Comparison of ENCODE assay signal across 1 cellular context in genomic region chr15:88987951-88988671, GRCh38.
TF ChIP-seq lines count a peak whose summit lies in the region.

No MANE protein-coding gene starts in this region.

TF ChIP-seq in K562, 482 proteins besides CTCF, POLR2A, EP300 and RAD21 (continued from another document and continues in another):
- TF ChIP-seq ZNF318 (IDR thresholded peaks at IDR 0.05; ENCODE audit: borderline replicate concordance in 1 of 2, low read depth in 1 of 2) (no peak), ZNF668 (CRISPR knock-in tag; IDR thresholded peaks at IDR 0.05) (no peak), ARID3A (IDR thresholded peaks at IDR 0.05; ENCODE audit: borderline replicate concordance, low read depth, low read length) (no peak), HNRNPLL (IDR thresholded peaks at IDR 0.05; ENCODE audit: low read depth, low read length, poor library complexity, severe bottlenecking) (no peak), TCFL5 (CRISPR knock-in tag; conservative IDR thresholded peaks at IDR 0.05) (no peak), ARID1B (IDR thresholded peaks at IDR 0.05) (peak; percentile 79), GTF3C2 (IDR thresholded peaks at IDR 0.05; ENCODE audit: borderline replicate concordance, extremely low read depth, insufficient read length) (no peak), JUND (IDR thresholded peaks at IDR 0.05; ENCODE audit: borderline replicate concordance, low read depth, low read length) (no peak), JUND (tag; IDR thresholded peaks at IDR 0.05; ENCODE audit: borderline replicate concordance, low read depth, low read length) (peak; percentile 10; the same call in 1 of the 3 replicates), CC2D1A (IDR thresholded peaks at IDR 0.05) (no peak), NR2C1 (IDR thresholded peaks at IDR 0.05) (no peak; the same call in 1 of the 2 replicates), NR2C1 (tag; IDR thresholded peaks at IDR 0.05) (0 out of 2 replicates have a peak, but pooled peaks have one; percentile 33), C11orf30 (IDR thresholded peaks at IDR 0.05; ENCODE audit: low read depth) (peak; percentile 63), CHD4 (IDR thresholded peaks at IDR 0.05; ENCODE audit: insufficient read depth, insufficient replicate concordance, low read depth, low read length, poor library complexity, severe bottlenecking) (no peak), XRCC3 (IDR thresholded peaks at IDR 0.05) (no peak)
- TF ChIP-seq, protein P1, sequence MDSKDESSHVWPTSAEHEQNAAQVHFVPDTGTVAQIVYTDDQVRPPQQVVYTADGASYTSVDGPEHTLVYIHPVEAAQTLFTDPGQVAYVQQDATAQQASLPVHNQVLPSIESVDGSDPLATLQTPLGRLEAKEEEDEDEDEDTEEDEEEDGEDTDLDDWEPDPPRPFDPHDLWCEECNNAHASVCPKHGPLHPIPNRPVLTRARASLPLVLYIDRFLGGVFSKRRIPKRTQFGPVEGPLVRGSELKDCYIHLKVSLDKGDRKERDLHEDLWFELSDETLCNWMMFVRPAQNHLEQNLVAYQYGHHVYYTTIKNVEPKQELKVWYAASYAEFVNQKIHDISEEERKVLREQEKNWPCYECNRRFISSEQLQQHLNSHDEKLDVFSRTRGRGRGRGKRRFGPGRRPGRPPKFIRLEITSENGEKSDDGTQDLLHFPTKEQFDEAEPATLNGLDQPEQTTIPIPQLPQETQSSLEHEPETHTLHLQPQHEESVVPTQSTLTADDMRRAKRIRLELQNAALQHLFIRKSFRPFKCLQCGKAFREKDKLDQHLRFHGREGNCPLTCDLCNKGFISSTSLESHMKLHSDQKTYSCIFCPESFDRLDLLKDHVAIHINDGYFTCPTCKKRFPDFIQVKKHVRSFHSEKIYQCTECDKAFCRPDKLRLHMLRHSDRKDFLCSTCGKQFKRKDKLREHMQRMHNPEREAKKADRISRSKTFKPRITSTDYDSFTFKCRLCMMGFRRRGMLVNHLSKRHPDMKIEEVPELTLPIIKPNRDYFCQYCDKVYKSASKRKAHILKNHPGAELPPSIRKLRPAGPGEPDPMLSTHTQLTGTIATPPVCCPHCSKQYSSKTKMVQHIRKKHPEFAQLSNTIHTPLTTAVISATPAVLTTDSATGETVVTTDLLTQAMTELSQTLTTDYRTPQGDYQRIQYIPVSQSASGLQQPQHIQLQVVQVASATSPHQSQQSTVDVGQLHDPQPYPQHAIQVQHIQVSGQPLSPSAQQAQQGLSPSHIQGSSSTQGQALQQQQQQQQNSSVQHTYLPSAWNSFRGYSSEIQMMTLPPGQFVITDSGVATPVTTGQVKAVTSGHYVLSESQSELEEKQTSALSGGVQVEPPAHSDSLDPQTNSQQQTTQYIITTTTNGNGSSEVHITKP (IDR thresholded peaks at IDR 0.05; ENCODE audit: partially characterized antibody) = peak; percentile 84
- TF ChIP-seq, protein P2, sequence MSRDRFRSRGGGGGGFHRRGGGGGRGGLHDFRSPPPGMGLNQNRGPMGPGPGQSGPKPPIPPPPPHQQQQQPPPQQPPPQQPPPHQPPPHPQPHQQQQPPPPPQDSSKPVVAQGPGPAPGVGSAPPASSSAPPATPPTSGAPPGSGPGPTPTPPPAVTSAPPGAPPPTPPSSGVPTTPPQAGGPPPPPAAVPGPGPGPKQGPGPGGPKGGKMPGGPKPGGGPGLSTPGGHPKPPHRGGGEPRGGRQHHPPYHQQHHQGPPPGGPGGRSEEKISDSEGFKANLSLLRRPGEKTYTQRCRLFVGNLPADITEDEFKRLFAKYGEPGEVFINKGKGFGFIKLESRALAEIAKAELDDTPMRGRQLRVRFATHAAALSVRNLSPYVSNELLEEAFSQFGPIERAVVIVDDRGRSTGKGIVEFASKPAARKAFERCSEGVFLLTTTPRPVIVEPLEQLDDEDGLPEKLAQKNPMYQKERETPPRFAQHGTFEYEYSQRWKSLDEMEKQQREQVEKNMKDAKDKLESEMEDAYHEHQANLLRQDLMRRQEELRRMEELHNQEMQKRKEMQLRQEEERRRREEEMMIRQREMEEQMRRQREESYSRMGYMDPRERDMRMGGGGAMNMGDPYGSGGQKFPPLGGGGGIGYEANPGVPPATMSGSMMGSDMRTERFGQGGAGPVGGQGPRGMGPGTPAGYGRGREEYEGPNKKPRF (IDR thresholded peaks at IDR 0.05; ENCODE audit: low read depth, low read length) = no peak
- TF ChIP-seq, protein P3, sequence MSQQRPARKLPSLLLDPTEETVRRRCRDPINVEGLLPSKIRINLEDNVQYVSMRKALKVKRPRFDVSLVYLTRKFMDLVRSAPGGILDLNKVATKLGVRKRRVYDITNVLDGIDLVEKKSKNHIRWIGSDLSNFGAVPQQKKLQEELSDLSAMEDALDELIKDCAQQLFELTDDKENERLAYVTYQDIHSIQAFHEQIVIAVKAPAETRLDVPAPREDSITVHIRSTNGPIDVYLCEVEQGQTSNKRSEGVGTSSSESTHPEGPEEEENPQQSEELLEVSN (IDR thresholded peaks at IDR 0.05; ENCODE audit: borderline replicate concordance in 1 of 2, extremely low read depth in 1 of 2, insufficient read depth in 1 of 2, insufficient read length in 1 of 2, low read depth in 1 of 2, low read length in 1 of 2, poor library complexity in 1 of 2, severe bottlenecking in 1 of 2) = peak in 1 of 2 experiments; percentile 17
- TF ChIP-seq, protein P4, sequence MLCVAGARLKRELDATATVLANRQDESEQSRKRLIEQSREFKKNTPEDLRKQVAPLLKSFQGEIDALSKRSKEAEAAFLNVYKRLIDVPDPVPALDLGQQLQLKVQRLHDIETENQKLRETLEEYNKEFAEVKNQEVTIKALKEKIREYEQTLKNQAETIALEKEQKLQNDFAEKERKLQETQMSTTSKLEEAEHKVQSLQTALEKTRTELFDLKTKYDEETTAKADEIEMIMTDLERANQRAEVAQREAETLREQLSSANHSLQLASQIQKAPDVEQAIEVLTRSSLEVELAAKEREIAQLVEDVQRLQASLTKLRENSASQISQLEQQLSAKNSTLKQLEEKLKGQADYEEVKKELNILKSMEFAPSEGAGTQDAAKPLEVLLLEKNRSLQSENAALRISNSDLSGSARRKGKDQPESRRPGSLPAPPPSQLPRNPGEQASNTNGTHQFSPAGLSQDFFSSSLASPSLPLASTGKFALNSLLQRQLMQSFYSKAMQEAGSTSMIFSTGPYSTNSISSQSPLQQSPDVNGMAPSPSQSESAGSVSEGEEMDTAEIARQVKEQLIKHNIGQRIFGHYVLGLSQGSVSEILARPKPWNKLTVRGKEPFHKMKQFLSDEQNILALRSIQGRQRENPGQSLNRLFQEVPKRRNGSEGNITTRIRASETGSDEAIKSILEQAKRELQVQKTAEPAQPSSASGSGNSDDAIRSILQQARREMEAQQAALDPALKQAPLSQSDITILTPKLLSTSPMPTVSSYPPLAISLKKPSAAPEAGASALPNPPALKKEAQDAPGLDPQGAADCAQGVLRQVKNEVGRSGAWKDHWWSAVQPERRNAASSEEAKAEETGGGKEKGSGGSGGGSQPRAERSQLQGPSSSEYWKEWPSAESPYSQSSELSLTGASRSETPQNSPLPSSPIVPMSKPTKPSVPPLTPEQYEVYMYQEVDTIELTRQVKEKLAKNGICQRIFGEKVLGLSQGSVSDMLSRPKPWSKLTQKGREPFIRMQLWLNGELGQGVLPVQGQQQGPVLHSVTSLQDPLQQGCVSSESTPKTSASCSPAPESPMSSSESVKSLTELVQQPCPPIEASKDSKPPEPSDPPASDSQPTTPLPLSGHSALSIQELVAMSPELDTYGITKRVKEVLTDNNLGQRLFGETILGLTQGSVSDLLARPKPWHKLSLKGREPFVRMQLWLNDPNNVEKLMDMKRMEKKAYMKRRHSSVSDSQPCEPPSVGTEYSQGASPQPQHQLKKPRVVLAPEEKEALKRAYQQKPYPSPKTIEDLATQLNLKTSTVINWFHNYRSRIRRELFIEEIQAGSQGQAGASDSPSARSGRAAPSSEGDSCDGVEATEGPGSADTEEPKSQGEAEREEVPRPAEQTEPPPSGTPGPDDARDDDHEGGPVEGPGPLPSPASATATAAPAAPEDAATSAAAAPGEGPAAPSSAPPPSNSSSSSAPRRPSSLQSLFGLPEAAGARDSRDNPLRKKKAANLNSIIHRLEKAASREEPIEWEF (CRISPR knock-in tag; IDR thresholded peaks at IDR 0.05) = peak; percentile 67; the same call in 1 of the 2 replicates
- TF ChIP-seq, protein P5, sequence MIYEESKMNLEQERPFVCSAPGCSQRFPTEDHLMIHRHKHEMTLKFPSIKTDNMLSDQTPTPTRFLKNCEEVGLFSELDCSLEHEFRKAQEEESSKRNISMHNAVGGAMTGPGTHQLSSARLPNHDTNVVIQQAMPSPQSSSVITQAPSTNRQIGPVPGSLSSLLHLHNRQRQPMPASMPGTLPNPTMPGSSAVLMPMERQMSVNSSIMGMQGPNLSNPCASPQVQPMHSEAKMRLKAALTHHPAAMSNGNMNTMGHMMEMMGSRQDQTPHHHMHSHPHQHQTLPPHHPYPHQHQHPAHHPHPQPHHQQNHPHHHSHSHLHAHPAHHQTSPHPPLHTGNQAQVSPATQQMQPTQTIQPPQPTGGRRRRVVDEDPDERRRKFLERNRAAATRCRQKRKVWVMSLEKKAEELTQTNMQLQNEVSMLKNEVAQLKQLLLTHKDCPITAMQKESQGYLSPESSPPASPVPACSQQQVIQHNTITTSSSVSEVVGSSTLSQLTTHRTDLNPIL (CRISPR knock-in tag; IDR thresholded peaks at IDR 0.05) = no peak
